Comparison of ENCODE assay signal across 1 cellular context in the genomic region with DNA sequence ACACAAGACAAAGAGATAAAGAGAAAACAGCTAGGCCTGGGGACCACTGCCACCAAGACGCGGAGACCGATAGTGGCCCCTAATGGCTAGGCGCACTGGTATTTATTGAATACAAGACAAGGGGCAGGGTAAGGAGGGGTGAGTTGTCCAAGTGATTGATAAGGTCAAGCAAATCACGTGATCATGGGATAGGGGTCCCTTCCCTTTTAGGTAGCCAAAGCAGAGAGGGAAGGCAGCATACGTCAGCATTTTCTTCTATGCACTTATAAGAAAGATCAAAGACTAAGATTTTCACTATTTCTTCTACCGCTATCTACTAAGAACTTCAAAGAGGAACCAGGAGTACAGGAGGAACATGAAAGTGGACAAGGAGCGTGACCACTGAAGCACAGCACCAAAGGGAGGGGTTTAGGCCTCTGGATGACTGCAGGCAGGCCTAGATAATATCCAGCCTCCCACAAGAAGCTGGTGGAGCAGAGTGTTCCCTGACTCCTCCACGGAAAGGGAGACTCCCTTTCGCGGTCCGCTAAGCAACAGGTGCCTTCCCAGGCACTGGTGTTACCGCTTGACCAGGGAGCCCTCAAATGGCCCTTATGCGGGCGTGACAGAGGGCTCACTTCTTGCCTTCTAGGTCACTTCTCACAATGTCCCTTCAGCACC.
A peak's percentile ranks its signal among the peaks of the same experiment; 100 is the strongest.
TF ChIP-seq lines count a peak whose summit lies in the region.

No MANE protein-coding gene starts in this region.

TF ChIP-seq in HepG2, 621 proteins besides CTCF, POLR2A, EP300 and RAD21:
- peak; percentile 38; the same call in 1 of the 2 replicates for TF ChIP-seq RAD51 (IDR thresholded peaks at IDR 0.05; ENCODE audit: borderline replicate concordance)
TF ChIP-seq in HepG2: peak in this region for 1; not testable (repeated sequence) for 620.
